Comparison of ENCODE assay signal across 8 cellular contexts in genomic region chr17:47698749-47699535, GRCh38. TPM values are rescaled to one million over a fixed set of nuclear protein-coding genes. Genes with fewer than 3 reads are reported as not detected.
DNase-seq lines count a peak whose midpoint lies in the region; ATAC-seq and TF ChIP-seq lines count a peak whose summit lies in the region.

No MANE protein-coding gene starts in this region.

- H4K20me1 ChIP-seq in KMS-11 (ENCODE audit: insufficient read depth) (no peaks in the 10 kb centered on the region), smooth muscle cell (ENCODE audit: low read depth) (peaks cover 9% of the 10 kb centered on the region)

- peak; percentile 23 for DNase-seq in DMS 273 treated with DMSO at 0.1 percent for 48 hours (lab: John Stamatoyannopoulos, UW)
- DNase-seq in T-helper 1 cell: peak; percentile 50 to 74 (median 67)
- peak; percentile 74 for DNase-seq in activated naive CD8-positive, alpha-beta T cell treated with anti-CD3 and anti-CD28 coated beads, Interleukin-2, amount 50 U/mL, for 16 hours (ENCODE audit: low read depth, low spot score)
- peak; percentile 71 for DNase-seq in right atrium auricular region (ENCODE audit: low spot score)
- DNase-seq in smooth muscle cell (lab: John Stamatoyannopoulos, UW; ENCODE audit: unreplicated experiment): peak; percentile 40
- DNase-seq in DMS153 (lab: John Stamatoyannopoulos, UW): no peak

- H3K79me2 ChIP-seq in KMS-11 (ENCODE audit: insufficient read depth, low read depth) (no peaks in the 10 kb centered on the region), smooth muscle cell (ENCODE audit: low read depth) (no peaks in the 10 kb centered on the region)

- no peak overlapping the region for H3K27ac ChIP-seq in KMS-11
- no peak overlapping the region for H3K27ac ChIP-seq in right atrium auricular region
- no peak overlapping the region for H3K27ac ChIP-seq in smooth muscle cell (ENCODE audit: low read depth)

- H3K4me3 ChIP-seq in KMS-11 (IDR thresholded peaks at IDR 0.05; ENCODE audit: insufficient read depth, low read depth, low read length) (no peak overlapping the region), right atrium auricular region (no peak overlapping the region), smooth muscle cell (no peak overlapping the region)

- no peak for ATAC-seq in GM18517 (IDR thresholded peaks at IDR 0.05; ENCODE audit: unreplicated experiment)

- H3K4me1 ChIP-seq in KMS-11 (ENCODE audit: low read depth, poor library complexity, severe bottlenecking) (peaks cover 8% of the 10 kb centered on the region), right atrium auricular region (peaks cover 0 to 22% of the 10 kb centered on the region in 2 donors), smooth muscle cell (ENCODE audit: low read depth) (peaks cover 15% of the 10 kb centered on the region)

- H3K9me3 ChIP-seq in right atrium auricular region (no peaks in the 10 kb centered on the region), smooth muscle cell (replicated peaks; ENCODE audit: low read depth) (no peaks in the 10 kb centered on the region)

- H3K36me3 ChIP-seq in KMS-11 (ENCODE audit: insufficient read depth) (no peaks in the 10 kb centered on the region), right atrium auricular region (peaks cover 18% of the 10 kb centered on the region), smooth muscle cell (ENCODE audit: low read depth) (no peaks in the 10 kb centered on the region)

- peak; percentile 99 for TF ChIP-seq CTCF in KMS-11 (conservative IDR thresholded peaks at IDR 0.05; ENCODE audit: low read depth, low read length)
- peak; percentile 96 to 98 for TF ChIP-seq CTCF in right atrium auricular region (IDR thresholded peaks at IDR 0.05)
- TF ChIP-seq CTCF in smooth muscle cell (IDR thresholded peaks at IDR 0.05; ENCODE audit: borderline replicate concordance, insufficient read depth, poor library complexity, severe bottlenecking): peak; percentile 98

- H3K27me3 ChIP-seq in KMS-11 (ENCODE audit: insufficient read depth, low read depth): no peaks in the 10 kb centered on the region
- H3K27me3 ChIP-seq in right atrium auricular region: no peaks in the 10 kb centered on the region
- H3K27me3 ChIP-seq in smooth muscle cell (ENCODE audit: low read depth): no peaks in the 10 kb centered on the region

- H2AFZ ChIP-seq in KMS-11 (ENCODE audit: low read depth) (no peak overlapping the region), smooth muscle cell (ENCODE audit: low read depth) (no peak overlapping the region)

- peaks cover 8% of the 10 kb centered on the region for H3F3A ChIP-seq in smooth muscle cell (ENCODE audit: low read depth)

- H3K9ac ChIP-seq in KMS-11 (no peak overlapping the region), smooth muscle cell (ENCODE audit: low read depth) (no peak overlapping the region)

- 74% methylated on average over 24 of the region's 25 CpGs for WGBS in smooth muscle cell (ENCODE audit: low lambda C conversion rate)

- H3K4me2 ChIP-seq in KMS-11 (no peak overlapping the region), smooth muscle cell (no peak overlapping the region)

RNA-seq across cellular contexts. Expression of gene TBKBP1, which starts 5.0 kb away (rescaled TPM):
- 10 to 100 TPM; 10.9 to 13.7 TPM for total RNA-seq in right atrium auricular region
- 5.8 and 17.5 TPM in 2 replicates for total RNA-seq in smooth muscle cell
- 7.7 and 8.3 TPM in 2 replicates for polyA plus RNA-seq in smooth muscle cell

RNA-seq across cellular contexts. Expression of gene TBX21, which starts 34.1 kb away (rescaled TPM):
- total RNA-seq in right atrium auricular region: under 1 TPM in 1 of 2 donors, not detected in 1; 0.39 TPM
- not detected in 2 replicates for total RNA-seq in smooth muscle cell
- polyA plus RNA-seq in smooth muscle cell: not detected in 2 replicates

RNA-seq across cellular contexts. Expression of gene KPNB1, which starts 49.2 kb away (rescaled TPM):
- total RNA-seq in right atrium auricular region: 100 to 1,000 TPM in 1 of 2 donors, 10 to 100 TPM in 1; 91.4 to 102 TPM
- total RNA-seq in smooth muscle cell: 242 and 245 TPM in 2 replicates
- 78.8 and 83.0 TPM in 2 replicates for polyA plus RNA-seq in smooth muscle cell
